11 cellular contexts compared by ENCODE assay signal in the genomic region with DNA sequence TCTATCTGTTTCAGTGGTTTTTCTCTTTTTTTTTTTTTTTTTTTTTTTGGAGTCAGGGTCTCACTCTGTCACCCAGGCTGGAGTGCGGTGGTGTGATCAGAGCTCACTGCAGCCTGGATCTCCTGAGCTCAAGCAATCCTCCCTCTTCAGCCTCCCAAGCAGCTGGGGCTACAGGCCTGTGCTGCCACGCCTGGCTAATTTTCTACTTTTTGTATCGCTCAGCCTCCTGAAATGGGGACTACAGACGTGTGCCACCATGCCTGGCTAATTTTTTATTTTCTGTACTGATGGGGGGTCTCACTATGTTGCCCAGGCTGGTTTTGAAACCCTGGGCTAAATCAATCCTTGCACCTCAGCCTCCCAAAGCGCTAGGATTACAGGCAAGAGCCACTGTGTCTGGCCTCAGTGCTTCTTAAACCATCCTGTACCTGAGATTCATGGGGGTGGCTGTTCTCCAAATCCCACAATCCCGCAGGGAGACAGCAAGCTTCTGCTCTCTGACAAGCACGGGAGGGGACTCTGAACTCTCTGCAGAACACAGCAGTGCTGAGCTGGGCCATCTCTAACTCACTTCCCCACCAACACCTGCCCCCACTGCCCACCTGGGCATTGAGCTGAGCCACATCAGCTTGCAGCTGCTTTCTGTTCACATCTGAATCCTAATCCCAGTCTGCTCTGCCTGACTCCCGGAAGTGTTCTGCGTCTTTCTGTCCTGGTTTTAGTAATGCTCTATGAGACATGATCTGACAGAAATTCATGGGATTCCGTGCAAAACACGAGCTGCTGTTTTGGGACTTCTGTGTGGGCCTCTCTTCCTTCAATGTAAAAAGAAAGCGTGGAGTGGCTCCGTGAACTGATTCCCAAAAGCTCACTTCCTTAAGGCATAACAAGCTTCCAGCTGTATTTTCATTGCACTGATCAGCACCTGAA.
A peak's percentile ranks its signal among the peaks of the same experiment; 100 is the strongest.
DNase-seq lines count a peak whose midpoint lies in the region; ATAC-seq and TF ChIP-seq lines count a peak whose summit lies in the region.
"Had no signal": no experiment of that assay in that cellular context is flagged by ENCODE, and none has a peak within 500 bp of the region (broad histone marks: within the 10 kb centered on the region; RNA-seq: fewer than 3 reads in every experiment).

No MANE protein-coding gene starts in this region.

- H3K4me1 Mint-ChIP-seq in GM23338 (peaks cover 27% of the 10 kb centered on the region), activated B cell treated with CpG ODN at 0.5 μM for 24 hours (peaks cover 65% of the 10 kb centered on the region)

- no peaks in the 10 kb centered on the region for H3K9me2 ChIP-seq in GM23338 (ENCODE audit: insufficient read depth)
- H3K9me2 ChIP-seq in MM.1S (replicated peaks; ENCODE audit: insufficient read depth, low read length): no peaks in the 10 kb centered on the region

- H3K36me3 ChIP-seq in GM23338 (ENCODE audit: insufficient read depth) (no peaks in the 10 kb centered on the region), muscle layer of duodenum (ENCODE audit: control insufficient read depth in 1 of 2, insufficient read depth in 2 of 2, low read length in 2 of 2) (peaks cover 0 to 5% of the 10 kb centered on the region in 2 donors), MM.1S (replicated peaks; ENCODE audit: insufficient read depth, low read length) (no peaks in the 10 kb centered on the region)

- no peak overlapping the region for H3K27ac Mint-ChIP-seq in GM23338
- H3K27ac Mint-ChIP-seq in activated B cell treated with CpG ODN at 0.5 μM for 24 hours: peak overlapping the region; percentile 78

- H3K79me2 ChIP-seq in GM23338 (replicated peaks; ENCODE audit: insufficient read depth) (peaks cover 32% of the 10 kb centered on the region), MM.1S (ENCODE audit: low read length) (peaks cover 18% of the 10 kb centered on the region)

- DNase-seq in GM23338 (ENCODE audit: low spot score): no peak
- peak; percentile 18 for DNase-seq in activated B cell treated with CpG ODN at 0.5 μM for 24 hours
- no peak for DNase-seq in SIG-M5 (lab: John Stamatoyannopoulos, UW)
- DNase-seq in MM.1S: no peak
- no peak for DNase-seq in activated CD4-positive, alpha-beta T cell treated with anti-CD3 and anti-CD28 coated beads, Interleukin-2, amount 50 U/mL, for 1 hour
- no peak for DNase-seq in activated CD4-positive, alpha-beta T cell treated with anti-CD3 and anti-CD28 coated beads, Interleukin-2, amount 50 U/mL, for 48 hours
- DNase-seq: DMS 273 treated with DMSO at 0.1 percent for 48 hours, GM23248, NCI-H2107 had no signal

- H3K27me3 Mint-ChIP-seq in GM23338 (ENCODE audit: insufficient read depth, low read depth, poor library complexity) (peaks cover 7% of the 10 kb centered on the region), activated B cell treated with CpG ODN at 0.5 μM for 24 hours (no peaks in the 10 kb centered on the region)

- POLR2A ChIA-PET in activated B cell treated with CpG ODN at 0.5 μM for 24 hours (lab: Charles Lee): interaction anchor here (1.2 to 3.5 kb wide), 7 partner anchors 47 to 399 kb away, joined by 3 to 27 read pairs (median 6); a partner anchor contains a TSS

- H3K4me3 ChIP-seq in GM23338 (no peak overlapping the region), muscle layer of duodenum (ENCODE audit: low read depth in 1 of 2, low read length in 2 of 2) (no peak overlapping the region), MM.1S (ENCODE audit: low read length) (no peak overlapping the region)
- H3K4me3 ChIP-seq: K562 had no signal

- H3K36me3 Mint-ChIP-seq in GM23338 (ENCODE audit: low read depth) (peaks cover 19% of the 10 kb centered on the region), activated B cell treated with CpG ODN at 0.5 μM for 24 hours (ENCODE audit: low read depth) (peaks cover 2% of the 10 kb centered on the region)

- CTCF ChIA-PET in activated B cell treated with CpG ODN at 0.5 μM for 24 hours (lab: Charles Lee): interaction anchor here (1.0 to 6.9 kb wide), 19 partner anchors 10 to 591 kb away, joined by 3 to 130 read pairs (median 7); a partner anchor contains a TSS

- intact Hi-C loops in activated B cell treated with CpG ODN at 0.5 μM for 24 hours (cut with micrococcal nuclease): loop anchor here (1.0 to 5.0 kb wide), 10 partner anchors 48 to 1632 kb away; no protein-coding TSS in a partner anchor

- H3K27ac ChIP-seq in GM23338 (ENCODE audit: low read depth): peak overlapping the region; percentile 69
- H3K27ac ChIP-seq in muscle layer of duodenum (ENCODE audit: low read length): peak overlapping the region; percentile 5
- H3K27ac ChIP-seq in MM.1S (ENCODE audit: low read length): no peak overlapping the region
- H3K27ac ChIP-seq: GM23248 had no signal

- no peak for ATAC-seq in GM23338
- peak; percentile 26 for ATAC-seq in activated B cell treated with CpG ODN at 0.5 μM for 24 hours (ENCODE audit: low read depth)

- H3K9ac ChIP-seq in MM.1S (ENCODE audit: low read length): no peak overlapping the region

- no peak overlapping the region for H2AFZ ChIP-seq in GM23338
- H2AFZ ChIP-seq in MM.1S (ENCODE audit: low read length): no peak overlapping the region

- no peaks in the 10 kb centered on the region for H3F3A ChIP-seq in GM23338 (replicated peaks; ENCODE audit: low read depth)
- no peaks in the 10 kb centered on the region for H3F3A ChIP-seq in MM.1S (ENCODE audit: insufficient read depth, low read length)

- H3K9me3 Mint-ChIP-seq in GM23338 (peaks cover 8% of the 10 kb centered on the region), activated B cell treated with CpG ODN at 0.5 μM for 24 hours (peaks cover 2% of the 10 kb centered on the region)

- no peak for TF ChIP-seq CTCF in GM23338 (conservative IDR thresholded peaks at IDR 0.05; ENCODE audit: low read depth in 2 of 2)
- no peak for TF ChIP-seq CTCF in activated B cell treated with CpG ODN at 0.5 μM for 24 hours (IDR thresholded peaks at IDR 0.05)
- no peak for TF ChIP-seq CTCF in MM.1S (IDR thresholded peaks at IDR 0.05; ENCODE audit: low read length)

- no peak overlapping the region for H3K4me2 ChIP-seq in GM23338
- H3K4me2 ChIP-seq in MM.1S (ENCODE audit: low read depth, low read length): no peak overlapping the region

- no peaks in the 10 kb centered on the region for H3K27me3 ChIP-seq in GM23338 (ENCODE audit: insufficient read depth)
- no peaks in the 10 kb centered on the region for H3K27me3 ChIP-seq in muscle layer of duodenum (ENCODE audit: low read depth, low read length)
- no peaks in the 10 kb centered on the region for H3K27me3 ChIP-seq in MM.1S (replicated peaks; ENCODE audit: insufficient read depth, low read length)

- H4K20me1 ChIP-seq in GM23338 (replicated peaks; ENCODE audit: insufficient read depth) (peaks cover 17% of the 10 kb centered on the region; the same call in 1 of the 2 replicates), MM.1S (ENCODE audit: insufficient read depth, low read length) (no peaks in the 10 kb centered on the region)

- H3K4me3 Mint-ChIP-seq in GM23338 (no peak overlapping the region), activated B cell treated with CpG ODN at 0.5 μM for 24 hours (peak overlapping the region; percentile 55)

- H3K9me3 ChIP-seq in muscle layer of duodenum (ENCODE audit: control insufficient read depth in 1 of 2, low read length in 2 of 2) (peaks cover 0 to 5% of the 10 kb centered on the region in 2 donors), MM.1S (replicated peaks; ENCODE audit: insufficient read depth, low read length) (no peaks in the 10 kb centered on the region)

- H3K4me1 ChIP-seq in GM23338 (ENCODE audit: insufficient read depth) (peaks cover 8% of the 10 kb centered on the region; the same call in 1 of the 2 replicates), muscle layer of duodenum (ENCODE audit: control insufficient read depth in 1 of 2, insufficient read depth in 2 of 2, low read length in 2 of 2) (peaks cover 0 to 15% of the 10 kb centered on the region in 2 donors), MM.1S (ENCODE audit: low read length) (peaks cover 7% of the 10 kb centered on the region; the same call in 1 of the 2 replicates)

TF ChIP-seq in GM23338, 12 proteins besides CTCF, POLR2A, EP300 and RAD21:
- TF ChIP-seq CREB1 (CRISPR knock-in tag; IDR thresholded peaks at IDR 0.05; ENCODE audit: low read depth) (no peak), EZH2 (IDR thresholded peaks at IDR 0.05; ENCODE audit: low read depth, unreplicated experiment) (no peak), POLR2AphosphoS5 (IDR thresholded peaks at IDR 0.05; ENCODE audit: low read depth) (no peak), NANOG (IDR thresholded peaks at IDR 0.05; ENCODE audit: borderline replicate concordance) (no peak), STAT1 (IDR thresholded peaks at IDR 0.05; ENCODE audit: unreplicated experiment) (no peak), JUNB (IDR thresholded peaks at IDR 0.05; ENCODE audit: unreplicated experiment) (no peak)
- TF ChIP-seq, protein P1, sequence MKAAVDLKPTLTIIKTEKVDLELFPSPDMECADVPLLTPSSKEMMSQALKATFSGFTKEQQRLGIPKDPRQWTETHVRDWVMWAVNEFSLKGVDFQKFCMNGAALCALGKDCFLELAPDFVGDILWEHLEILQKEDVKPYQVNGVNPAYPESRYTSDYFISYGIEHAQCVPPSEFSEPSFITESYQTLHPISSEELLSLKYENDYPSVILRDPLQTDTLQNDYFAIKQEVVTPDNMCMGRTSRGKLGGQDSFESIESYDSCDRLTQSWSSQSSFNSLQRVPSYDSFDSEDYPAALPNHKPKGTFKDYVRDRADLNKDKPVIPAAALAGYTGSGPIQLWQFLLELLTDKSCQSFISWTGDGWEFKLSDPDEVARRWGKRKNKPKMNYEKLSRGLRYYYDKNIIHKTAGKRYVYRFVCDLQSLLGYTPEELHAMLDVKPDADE (IDR thresholded peaks at IDR 0.05): no peak
